8 cellular contexts compared by ENCODE assay signal in genomic region chr10:77500754-77501151, GRCh38.
A peak's percentile ranks its signal among the peaks of the same experiment; 100 is the strongest.
DNase-seq lines count a peak whose midpoint lies in the region; ATAC-seq and TF ChIP-seq lines count a peak whose summit lies in the region.

No MANE protein-coding gene starts in this region.

- peak overlapping the region in 3 of 4 donors; percentile 19 to 42 (median 41) for H3K27ac ChIP-seq in gastroesophageal sphincter

- TF ChIP-seq POLR2A in gastroesophageal sphincter (IDR thresholded peaks at IDR 0.05): no peak

- WGBS in gastroesophageal sphincter (ENCODE audit: low coverage in 1 of 2), 2 donors: 74 to 83% methylated on average over 3 to 4 of the region's 4 CpGs

- DNase-seq in CD1c-positive myeloid dendritic cell (ENCODE audit: extremely low spot score) (no peak), EL (no peak), NCI-H1417 treated with DMSO at 0.1 percent for 48 hours (lab: John Stamatoyannopoulos, UW) (no peak)

- TF ChIP-seq CTCF in gastroesophageal sphincter (IDR thresholded peaks at IDR 0.05): no peak

- H3K27me3 ChIP-seq in gastroesophageal sphincter: no peaks in the 10 kb centered on the region

- peak; percentile 70 for ATAC-seq in GM18511 (IDR thresholded peaks at IDR 0.05; ENCODE audit: unreplicated experiment)
- ATAC-seq in GM21723 (IDR thresholded peaks at IDR 0.05; ENCODE audit: unreplicated experiment): peak; percentile 74
- peak; percentile 80 for ATAC-seq in HG03565 (IDR thresholded peaks at IDR 0.05; ENCODE audit: unreplicated experiment)
- ATAC-seq in gastroesophageal sphincter: no peak
- ATAC-seq in HG03457 (IDR thresholded peaks at IDR 0.05; ENCODE audit: unreplicated experiment): no peak

- no peaks in the 10 kb centered on the region for H3K9me3 ChIP-seq in gastroesophageal sphincter

- no peak overlapping the region for H3K4me3 ChIP-seq in gastroesophageal sphincter

- no peak for TF ChIP-seq EP300 in gastroesophageal sphincter (IDR thresholded peaks at IDR 0.05)

- peaks cover 0 to 64% (median 12%) of the 10 kb centered on the region in 3 donors for H3K4me1 ChIP-seq in gastroesophageal sphincter

- no peaks in the 10 kb centered on the region for H3K36me3 ChIP-seq in gastroesophageal sphincter

Comparison
In these comparisons a context has a peak if more than half of its experiments do, and no peak if none do; other contexts are left out.
1. ATAC-seq: peak in GM18511 (single experiment), GM21723 (single experiment) and HG03565 (single experiment); none in gastroesophageal sphincter (single experiment) and HG03457 (single experiment).